In the genomic region with DNA sequence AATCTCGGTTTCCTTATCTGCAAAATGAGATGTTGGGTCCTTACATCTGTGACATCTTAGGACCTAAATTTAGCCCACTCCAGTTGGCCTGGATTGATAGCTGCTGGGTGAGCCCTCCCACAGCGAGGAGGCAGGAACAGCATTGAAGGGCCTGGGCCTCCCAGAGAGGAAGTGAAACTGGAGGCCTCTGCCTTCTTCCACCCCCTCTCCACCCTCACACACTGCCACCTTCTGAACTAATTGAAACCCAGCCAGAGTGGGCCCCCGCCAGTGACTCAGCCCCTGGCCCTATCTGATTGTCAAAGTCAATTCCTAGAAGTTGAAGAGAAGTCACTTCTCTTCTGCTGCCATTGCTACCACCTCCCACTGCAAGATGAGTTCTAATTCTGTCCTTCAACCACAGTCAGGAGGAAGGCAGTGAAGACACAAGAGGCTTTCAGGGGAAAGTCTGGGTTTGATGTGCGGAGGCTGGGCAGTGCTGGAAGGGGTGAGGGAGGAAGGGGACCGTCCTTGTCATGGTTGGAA, we compare ENCODE assay signal across 8 cellular contexts. TPM values are rescaled to one million over a fixed set of nuclear protein-coding genes. Genes with fewer than 3 reads are reported as not detected.
DNase-seq lines count a peak whose midpoint lies in the region; ATAC-seq, FAIRE-seq and TF ChIP-seq lines count a peak whose summit lies in the region.

No MANE protein-coding gene starts in this region.

- no peak overlapping the region for H3K27ac ChIP-seq in right lobe of liver

- no peaks in the 10 kb centered on the region for H3K27me3 ChIP-seq in right lobe of liver

- peak; percentile 63 for DNase-seq in GM12892 (ENCODE audit: insufficient read length)
- peak; percentile 98 for DNase-seq in NB4 (ENCODE audit: low read depth)
- peak; percentile 83 for DNase-seq in activated T-cell treated with anti-CD3 and anti-CD28 coated beads for 48 hours (ENCODE audit: low read depth)
- peak in 1 of 3 donors; percentile 44 for DNase-seq in right lobe of liver
- peak; percentile 94 for DNase-seq in stimulated activated naive B cell treated with anti-CD40 and anti-IgM and Interleukin-4, amounts not matched to agents 10 μg/mL and 1 μg/mL and 100 μg/mL, for 72 hours
- no peak for DNase-seq in NCI-H1092 treated with DMSO at 0.1 percent for 48 hours (lab: John Stamatoyannopoulos, UW)
- no peak for DNase-seq in NCI-H2196 (lab: John Stamatoyannopoulos, UW; ENCODE audit: unreplicated experiment)

- ATAC-seq in HG02623 (IDR thresholded peaks at IDR 0.05; ENCODE audit: unreplicated experiment): peak; percentile 71
- ATAC-seq in right lobe of liver: peak; percentile 72 to 85 (median 81)
- peak; percentile 87 to 92 for ATAC-seq in stimulated activated naive B cell treated with anti-CD40 and anti-IgM and Interleukin-4, amounts not matched to agents 10 μg/mL and 1 μg/mL and 100 μg/mL, for 72 hours (replicated peaks)

- H3K27me3 Mint-ChIP-seq in stimulated activated naive B cell treated with anti-CD40 and anti-IgM and Interleukin-4, amounts not matched to agents 10 μg/mL and 1 μg/mL and 100 μg/mL, for 72 hours: no peaks in the 10 kb centered on the region

- peaks cover 2 to 5% of the 10 kb centered on the region in 2 donors for H3K36me3 Mint-ChIP-seq in stimulated activated naive B cell treated with anti-CD40 and anti-IgM and Interleukin-4, amounts not matched to agents 10 μg/mL and 1 μg/mL and 100 μg/mL, for 72 hours

- peaks cover 59 to 96% of the 10 kb centered on the region in 2 donors for H3K4me1 Mint-ChIP-seq in stimulated activated naive B cell treated with anti-CD40 and anti-IgM and Interleukin-4, amounts not matched to agents 10 μg/mL and 1 μg/mL and 100 μg/mL, for 72 hours

- peak overlapping the region; percentile 94 for H3K27ac Mint-ChIP-seq in stimulated activated naive B cell treated with anti-CD40 and anti-IgM and Interleukin-4, amounts not matched to agents 10 μg/mL and 1 μg/mL and 100 μg/mL, for 72 hours

- peaks cover 0 to 4% of the 10 kb centered on the region in 2 donors for H3K9me3 Mint-ChIP-seq in stimulated activated naive B cell treated with anti-CD40 and anti-IgM and Interleukin-4, amounts not matched to agents 10 μg/mL and 1 μg/mL and 100 μg/mL, for 72 hours

- H3K36me3 ChIP-seq in right lobe of liver: no peaks in the 10 kb centered on the region

- 39% methylated on average over 3 of the region's 5 CpGs for WGBS in right lobe of liver (ENCODE audit: insufficient coverage, low coverage, low lambda C conversion rate, missing lambda C conversion rate)

- intact Hi-C loops in right lobe of liver (cut with DNase I): no loop called here

- no peaks in the 10 kb centered on the region for H3K4me1 ChIP-seq in right lobe of liver

- peak; percentile 82 for FAIRE-seq in GM12892 (lab: Jason Lieb, UNC)

- H3K4me3 ChIP-seq in NB4 (ENCODE audit: low read depth, low read length) (no peak overlapping the region), right lobe of liver (no peak overlapping the region)

- H3K4me3 Mint-ChIP-seq in stimulated activated naive B cell treated with anti-CD40 and anti-IgM and Interleukin-4, amounts not matched to agents 10 μg/mL and 1 μg/mL and 100 μg/mL, for 72 hours: peak overlapping the region; percentile 69 to 73

- TF ChIP-seq POLR2A in GM12892 (IDR thresholded peaks at IDR 0.05; ENCODE audit: low read depth, low read length) (no peak; the same call in 1 of the 2 replicates), NB4 (IDR thresholded peaks at IDR 0.05; ENCODE audit: extremely low read depth, insufficient read length) (no peak), right lobe of liver (IDR thresholded peaks at IDR 0.05) (no peak)

- TF ChIP-seq CTCF in NB4 (IDR thresholded peaks at IDR 0.05; ENCODE audit: low read depth, low read length) (no peak), right lobe of liver (IDR thresholded peaks at IDR 0.05) (no peak)

- H3K9me3 ChIP-seq in right lobe of liver: no peaks in the 10 kb centered on the region

RNA-seq across cellular contexts. Expression of gene NEK6, which starts 55.2 kb away (rescaled TPM):
- 142 TPM for polyA plus RNA-seq in GM12892 (2012; ENCODE audit: missing spikeins)
- total RNA-seq in right lobe of liver: 100 to 1,000 TPM in 1 of 6 experiments, 10 to 100 TPM in 5; 61.6 to 128 (median 67.5) TPM

Comparison
In these comparisons a context has a peak if more than half of its experiments do, and no peak if none do; other contexts are left out.
1. DNase-seq: peak in GM12892 (single experiment), NB4 (single experiment), activated T-cell treated with anti-CD3 and anti-CD28 coated beads for 48 hours (single experiment) and stimulated activated naive B cell treated with anti-CD40 and anti-IgM and Interleukin-4, amounts not matched to agents 10 μg/mL and 1 μg/mL and 100 μg/mL, for 72 hours (single experiment); none in NCI-H1092 treated with DMSO at 0.1 percent for 48 hours (single experiment) and NCI-H2196 (single experiment).
2. Peak in every context shown above with its lines, with median percentiles within 50 percentile points of each other: ATAC-seq.